In genomic region chr1:93394514-93394913, GRCh38 we compare ENCODE assay signal across 21 cellular contexts.
"Had no signal": no experiment of that assay in that cellular context is flagged by ENCODE, and none has a peak within 500 bp of the region (broad histone marks: within the 10 kb centered on the region; RNA-seq: fewer than 3 reads in every experiment).

No MANE protein-coding gene starts in this region.

- DNase-seq: activated CD4-positive, alpha-beta T cell treated with anti-CD3 and anti-CD28 coated beads for 36 hours; activated CD4-positive, alpha-beta T cell treated with anti-CD3 and anti-CD28 coated beads, Interleukin-2, amount 50 U/mL, for 48 hours; activated naive CD4-positive, alpha-beta T cell; activated naive CD8-positive, alpha-beta T cell treated with anti-CD3 and anti-CD28 coated beads for 36 hours; body of pancreas; central memory CD4-positive, alpha-beta T cell; erythroblast; glutamatergic neuron; hippocampal formation; islet precursor cell; left colon; lower lobe of right lung; naive thymus-derived CD8-positive, alpha-beta T cell; stimulated activated CD4-positive, alpha-beta T cell treated with anti-CD3 and anti-CD28 coated beads, Interleukin-15, amount 100 ng/mL, for 24 hours; stimulated activated CD4-positive, alpha-beta T cell treated with anti-CD3 and anti-CD28 coated beads, Interleukin-2, amount 100 ng/mL, for 48 hours; stomach; testis had no signal

- H3K27ac Mint-ChIP-seq: activated CD4-positive, alpha-beta T cell treated with anti-CD3 and anti-CD28 coated beads for 36 hours; activated naive CD8-positive, alpha-beta T cell treated with anti-CD3 and anti-CD28 coated beads for 36 hours; naive thymus-derived CD8-positive, alpha-beta T cell; type B pancreatic cell had no signal

- H3K27me3 Mint-ChIP-seq: activated CD4-positive, alpha-beta T cell treated with anti-CD3 and anti-CD28 coated beads for 36 hours; activated naive CD8-positive, alpha-beta T cell treated with anti-CD3 and anti-CD28 coated beads for 36 hours; naive thymus-derived CD8-positive, alpha-beta T cell; type B pancreatic cell had no signal

- H3K4me3 Mint-ChIP-seq: activated CD4-positive, alpha-beta T cell treated with anti-CD3 and anti-CD28 coated beads for 36 hours; activated naive CD8-positive, alpha-beta T cell treated with anti-CD3 and anti-CD28 coated beads for 36 hours; naive thymus-derived CD8-positive, alpha-beta T cell; type B pancreatic cell had no signal

- H3K36me3 ChIP-seq: lower lobe of right lung, prostate gland, right atrium auricular region, stomach had no signal

- H3K9me3 Mint-ChIP-seq: activated naive CD8-positive, alpha-beta T cell treated with anti-CD3 and anti-CD28 coated beads for 36 hours; naive thymus-derived CD8-positive, alpha-beta T cell had no signal

- H3K4me3 ChIP-seq: body of pancreas, lower lobe of right lung, prostate gland, right atrium auricular region, skin epidermis, stomach, testis had no signal

- H3K4me1 ChIP-seq: body of pancreas, lower lobe of right lung, prostate gland, right atrium auricular region, stomach, testis had no signal

- H3K27ac ChIP-seq: body of pancreas, lower lobe of right lung, prostate gland, right atrium auricular region, skin epidermis, stomach, testis had no signal

- H3K27me3 ChIP-seq: body of pancreas, right atrium auricular region, stomach, testis had no signal

- H3K4me1 Mint-ChIP-seq: activated CD4-positive, alpha-beta T cell treated with anti-CD3 and anti-CD28 coated beads for 36 hours; activated naive CD8-positive, alpha-beta T cell treated with anti-CD3 and anti-CD28 coated beads for 36 hours; naive thymus-derived CD8-positive, alpha-beta T cell had no signal

- H3K9me3 ChIP-seq: body of pancreas, lower lobe of right lung, prostate gland, right atrium auricular region, stomach, testis had no signal

- ATAC-seq: activated CD4-positive, alpha-beta T cell treated with anti-CD3 and anti-CD28 coated beads for 36 hours; body of pancreas; left colon; lower lobe of right lung; naive thymus-derived CD8-positive, alpha-beta T cell had no signal
